10 cellular contexts compared by ENCODE assay signal in genomic region chr16:75043175-75043937, GRCh38. TPM values are rescaled to one million over a fixed set of nuclear protein-coding genes. Genes with fewer than 3 reads are reported as not detected.
DNase-seq lines count a peak whose midpoint lies in the region; ATAC-seq and TF ChIP-seq lines count a peak whose summit lies in the region.
"Had no signal": no experiment of that assay in that cellular context is flagged by ENCODE, and none has a peak within 500 bp of the region (broad histone marks: within the 10 kb centered on the region; RNA-seq: fewer than 3 reads in every experiment).

No MANE protein-coding gene starts in this region.

- peaks cover 41 to 42% of the 10 kb centered on the region in 2 experiments for H3K4me1 ChIP-seq in neutrophil (ENCODE audit: control insufficient read depth in 1 of 2, insufficient read depth in 1 of 2, low read depth in 1 of 2, low read length in 1 of 2)

- ATAC-seq in GM18858 (IDR thresholded peaks at IDR 0.05; ENCODE audit: unreplicated experiment), result peak; percentile 59
- ATAC-seq in HG02642 (IDR thresholded peaks at IDR 0.05; ENCODE audit: poor library complexity, unreplicated experiment), result peak; percentile 69
- ATAC-seq in T-helper 17 cell, result no peak
- ATAC-seq in effector memory CD8-positive, alpha-beta T cell (replicated peaks), result no peak
- ATAC-seq in HG03280 (IDR thresholded peaks at IDR 0.05; ENCODE audit: unreplicated experiment), result no peak

- no peaks in the 10 kb centered on the region for H3K27me3 Mint-ChIP-seq in T-helper 17 cell
- no peaks in the 10 kb centered on the region for H3K27me3 Mint-ChIP-seq in effector memory CD8-positive, alpha-beta T cell

- peak overlapping the region; percentile 27 for H3K27ac Mint-ChIP-seq in T-helper 17 cell
- H3K27ac Mint-ChIP-seq in effector memory CD8-positive, alpha-beta T cell, result peak overlapping the region in 1 of 2 donors; percentile 52

- DNase-seq in T-helper 17 cell, result no peak
- DNase-seq in NCI-H510A (lab: John Stamatoyannopoulos, UW), result no peak
- DNase-seq in kidney glomerular epithelial cell (lab: John Stamatoyannopoulos, UW), result no peak
- no peak for DNase-seq in effector memory CD8-positive, alpha-beta T cell
- DNase-seq: NCI-H2227 treated with DMSO at 0.1 percent for 48 hours, substantia nigra had no signal

- peak overlapping the region; percentile 52 for H3K27ac ChIP-seq in neutrophil

- no peaks in the 10 kb centered on the region for H3K9me3 Mint-ChIP-seq in effector memory CD8-positive, alpha-beta T cell

- H3K27me3 ChIP-seq in neutrophil, result no peaks in the 10 kb centered on the region

- H3K9me3 ChIP-seq in T-helper 17 cell (ENCODE audit: control insufficient read depth, low read length, poor library complexity, severe bottlenecking) (no peaks in the 10 kb centered on the region), neutrophil (no peaks in the 10 kb centered on the region)

- no peaks in the 10 kb centered on the region for H3K36me3 ChIP-seq in neutrophil

- H3K4me1 Mint-ChIP-seq in T-helper 17 cell, result peaks cover 17% of the 10 kb centered on the region
- no peaks in the 10 kb centered on the region for H3K4me1 Mint-ChIP-seq in effector memory CD8-positive, alpha-beta T cell (ENCODE audit: low read depth in 2 of 2)

- no peak overlapping the region for H3K4me3 Mint-ChIP-seq in T-helper 17 cell
- H3K4me3 Mint-ChIP-seq in effector memory CD8-positive, alpha-beta T cell, result no peak overlapping the region

- TF ChIP-seq CTCF in neutrophil (IDR thresholded peaks at IDR 0.05), result no peak

- H3K4me3 ChIP-seq in neutrophil (ENCODE audit: low read depth in 1 of 2, low read length in 1 of 2), result no peak overlapping the region

- no peaks in the 10 kb centered on the region for H3K36me3 Mint-ChIP-seq in T-helper 17 cell (ENCODE audit: low read depth)
- no peaks in the 10 kb centered on the region for H3K36me3 Mint-ChIP-seq in effector memory CD8-positive, alpha-beta T cell (ENCODE audit: insufficient read depth)

RNA-seq across cellular contexts. Expression of gene ZNRF1, which starts 44.5 kb away (rescaled TPM):
- 10 to 100 TPM; 10.7 to 18.1 TPM for total RNA-seq in T-helper 17 cell

RNA-seq across cellular contexts. Expression of gene WDR59, which starts 58.4 kb away (rescaled TPM):
- total RNA-seq in T-helper 17 cell, result 100 to 1,000 TPM in 1 of 2 donors, 10 to 100 TPM in 1; 90.2 to 112 TPM

Comparison
In these comparisons a context has a peak if more than half of its experiments do, and no peak if none do; other contexts are left out.
1. ATAC-seq: peak in GM18858 (single experiment) and HG02642 (single experiment); none in T-helper 17 cell (single experiment), effector memory CD8-positive, alpha-beta T cell (single experiment) and HG03280 (single experiment).